In the genomic region with DNA sequence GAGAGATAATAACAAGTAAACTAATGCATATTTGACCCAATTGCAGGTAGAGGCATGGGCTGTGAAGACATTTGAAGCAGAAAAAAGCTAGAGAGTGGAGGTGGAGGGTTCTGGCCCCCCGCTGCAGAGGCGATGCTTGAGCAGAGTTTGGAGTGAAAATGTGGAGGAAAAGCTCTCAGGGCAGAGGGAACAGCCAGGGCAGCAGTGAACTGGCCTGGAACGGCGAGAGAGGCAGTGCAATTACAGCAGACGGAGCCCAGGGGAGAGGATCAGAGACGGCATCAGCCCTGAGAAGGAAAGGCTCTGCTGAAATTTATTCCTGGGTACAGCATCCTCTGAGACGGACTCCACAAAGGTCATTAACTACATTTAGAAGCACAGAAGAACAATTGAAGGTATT, we compare ENCODE assay signal across 1 cellular context.
TF ChIP-seq lines count a peak whose summit lies in the region.

No MANE protein-coding gene starts in this region.

TF ChIP-seq in GM23338, 12 proteins besides CTCF, POLR2A, EP300 and RAD21 (continued from another document):
- TF ChIP-seq, protein P1, sequence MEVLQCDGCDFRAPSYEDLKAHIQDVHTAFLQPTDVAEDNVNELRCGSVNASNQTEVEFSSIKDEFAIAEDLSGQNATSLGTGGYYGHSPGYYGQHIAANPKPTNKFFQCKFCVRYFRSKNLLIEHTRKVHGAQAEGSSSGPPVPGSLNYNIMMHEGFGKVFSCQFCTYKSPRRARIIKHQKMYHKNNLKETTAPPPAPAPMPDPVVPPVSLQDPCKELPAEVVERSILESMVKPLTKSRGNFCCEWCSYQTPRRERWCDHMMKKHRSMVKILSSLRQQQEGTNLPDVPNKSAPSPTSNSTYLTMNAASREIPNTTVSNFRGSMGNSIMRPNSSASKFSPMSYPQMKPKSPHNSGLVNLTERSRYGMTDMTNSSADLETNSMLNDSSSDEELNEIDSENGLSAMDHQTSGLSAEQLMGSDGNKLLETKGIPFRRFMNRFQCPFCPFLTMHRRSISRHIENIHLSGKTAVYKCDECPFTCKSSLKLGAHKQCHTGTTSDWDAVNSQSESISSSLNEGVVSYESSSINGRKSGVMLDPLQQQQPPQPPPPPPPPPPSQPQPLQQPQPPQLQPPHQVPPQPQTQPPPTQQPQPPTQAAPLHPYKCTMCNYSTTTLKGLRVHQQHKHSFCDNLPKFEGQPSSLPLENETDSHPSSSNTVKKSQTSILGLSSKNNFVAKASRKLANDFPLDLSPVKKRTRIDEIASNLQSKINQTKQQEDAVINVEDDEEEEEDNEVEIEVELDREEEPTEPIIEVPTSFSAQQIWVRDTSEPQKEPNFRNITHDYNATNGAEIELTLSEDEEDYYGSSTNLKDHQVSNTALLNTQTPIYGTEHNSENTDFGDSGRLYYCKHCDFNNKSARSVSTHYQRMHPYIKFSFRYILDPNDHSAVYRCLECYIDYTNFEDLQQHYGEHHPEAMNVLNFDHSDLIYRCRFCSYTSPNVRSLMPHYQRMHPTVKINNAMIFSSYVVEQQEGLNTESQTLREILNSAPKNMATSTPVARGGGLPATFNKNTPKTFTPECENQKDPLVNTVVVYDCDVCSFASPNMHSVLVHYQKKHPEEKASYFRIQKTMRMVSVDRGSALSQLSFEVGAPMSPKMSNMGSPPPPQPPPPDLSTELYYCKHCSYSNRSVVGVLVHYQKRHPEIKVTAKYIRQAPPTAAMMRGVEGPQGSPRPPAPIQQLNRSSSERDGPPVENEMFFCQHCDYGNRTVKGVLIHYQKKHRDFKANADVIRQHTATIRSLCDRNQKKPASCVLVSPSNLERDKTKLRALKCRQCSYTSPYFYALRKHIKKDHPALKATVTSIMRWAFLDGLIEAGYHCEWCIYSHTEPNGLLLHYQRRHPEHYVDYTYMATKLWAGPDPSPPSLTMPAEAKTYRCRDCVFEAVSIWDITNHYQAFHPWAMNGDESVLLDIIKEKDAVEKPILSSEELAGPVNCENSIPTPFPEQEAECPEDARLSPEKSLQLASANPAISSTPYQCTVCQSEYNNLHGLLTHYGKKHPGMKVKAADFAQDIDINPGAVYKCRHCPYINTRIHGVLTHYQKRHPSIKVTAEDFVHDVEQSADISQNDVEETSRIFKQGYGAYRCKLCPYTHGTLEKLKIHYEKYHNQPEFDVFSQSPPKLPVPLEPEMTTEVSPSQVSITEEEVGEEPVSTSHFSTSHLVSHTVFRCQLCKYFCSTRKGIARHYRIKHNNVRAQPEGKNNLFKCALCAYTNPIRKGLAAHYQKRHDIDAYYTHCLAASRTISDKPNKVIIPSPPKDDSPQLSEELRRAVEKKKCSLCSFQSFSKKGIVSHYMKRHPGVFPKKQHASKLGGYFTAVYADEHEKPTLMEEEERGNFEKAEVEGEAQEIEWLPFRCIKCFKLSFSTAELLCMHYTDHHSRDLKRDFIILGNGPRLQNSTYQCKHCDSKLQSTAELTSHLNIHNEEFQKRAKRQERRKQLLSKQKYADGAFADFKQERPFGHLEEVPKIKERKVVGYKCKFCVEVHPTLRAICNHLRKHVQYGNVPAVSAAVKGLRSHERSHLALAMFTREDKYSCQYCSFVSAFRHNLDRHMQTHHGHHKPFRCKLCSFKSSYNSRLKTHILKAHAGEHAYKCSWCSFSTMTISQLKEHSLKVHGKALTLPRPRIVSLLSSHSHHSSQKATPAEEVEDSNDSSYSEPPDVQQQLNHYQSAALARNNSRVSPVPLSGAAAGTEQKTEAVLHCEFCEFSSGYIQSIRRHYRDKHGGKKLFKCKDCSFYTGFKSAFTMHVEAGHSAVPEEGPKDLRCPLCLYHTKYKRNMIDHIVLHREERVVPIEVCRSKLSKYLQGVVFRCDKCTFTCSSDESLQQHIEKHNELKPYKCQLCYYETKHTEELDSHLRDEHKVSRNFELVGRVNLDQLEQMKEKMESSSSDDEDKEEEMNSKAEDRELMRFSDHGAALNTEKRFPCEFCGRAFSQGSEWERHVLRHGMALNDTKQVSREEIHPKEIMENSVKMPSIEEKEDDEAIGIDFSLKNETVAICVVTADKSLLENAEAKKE (CRISPR knock-in tag; IDR thresholded peaks at IDR 0.05): no peak
- TF ChIP-seq POLR2AphosphoS5 (IDR thresholded peaks at IDR 0.05; ENCODE audit: low read depth) (no peak), CREB1 (CRISPR knock-in tag; IDR thresholded peaks at IDR 0.05; ENCODE audit: low read depth) (no peak), JUNB (IDR thresholded peaks at IDR 0.05; ENCODE audit: unreplicated experiment) (no peak), NANOG (IDR thresholded peaks at IDR 0.05; ENCODE audit: borderline replicate concordance) (no peak), STAT1 (IDR thresholded peaks at IDR 0.05; ENCODE audit: unreplicated experiment) (no peak), ZNF331 (CRISPR knock-in tag; IDR thresholded peaks at IDR 0.05; ENCODE audit: low read depth) (no peak)
TF ChIP-seq in GM23338: peak in this region for 0.
